Comparison of ENCODE assay signal across 9 cellular contexts in the genomic region with DNA sequence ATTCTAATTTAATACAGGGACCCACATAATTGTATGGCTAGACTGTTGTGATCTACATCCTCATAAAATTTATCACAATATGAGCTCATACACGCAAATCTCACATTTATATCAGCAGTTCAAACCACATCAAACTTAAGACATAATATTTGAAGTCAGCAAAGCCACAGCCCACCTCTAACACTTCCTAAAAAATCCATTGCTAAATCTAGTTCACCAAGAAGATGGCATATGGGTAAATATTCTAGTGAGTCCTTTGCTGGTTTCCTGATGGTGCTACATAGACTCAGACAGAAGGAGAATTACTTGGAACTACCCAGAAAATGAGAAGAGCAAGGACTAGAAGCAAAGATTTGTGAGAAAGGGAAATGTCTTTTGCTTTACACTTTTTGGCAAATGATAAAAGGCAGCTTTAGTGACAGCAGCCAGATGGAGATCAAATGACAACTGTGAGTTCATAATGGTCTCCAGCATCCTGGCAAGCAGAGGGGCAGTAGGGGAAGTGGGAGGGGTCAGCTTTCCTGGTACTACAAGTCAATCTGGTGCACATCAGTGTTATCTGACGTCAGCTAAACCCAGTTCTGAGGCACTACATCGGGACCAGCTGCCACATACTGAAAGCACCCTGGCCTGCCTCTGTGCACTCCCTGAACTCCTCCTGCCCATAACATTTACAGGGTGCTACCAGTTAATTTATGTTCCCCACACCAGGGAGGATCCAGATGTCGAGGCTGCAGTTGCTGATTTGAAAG. TPM values are rescaled to one million over a fixed set of nuclear protein-coding genes. Genes with fewer than 3 reads are reported as not detected.
A peak's percentile ranks its signal among the peaks of the same experiment; 100 is the strongest.
DNase-seq lines count a peak whose midpoint lies in the region; ATAC-seq, FAIRE-seq and TF ChIP-seq lines count a peak whose summit lies in the region.
"Had no signal": no experiment of that assay in that cellular context is flagged by ENCODE, and none has a peak within 500 bp of the region (broad histone marks: within the 10 kb centered on the region; RNA-seq: fewer than 3 reads in every experiment).

No MANE protein-coding gene starts in this region.

- H3K4me1 ChIP-seq in Peyer's patch (no peaks in the 10 kb centered on the region), astrocyte (ENCODE audit: insufficient read depth, low read length) (peaks cover 4% of the 10 kb centered on the region), lower lobe of right lung (peaks cover 11% of the 10 kb centered on the region), colonic mucosa (no peaks in the 10 kb centered on the region)

- H3K4me3 ChIP-seq in Peyer's patch (no peak overlapping the region), astrocyte (ENCODE audit: insufficient read depth, low read depth, low read length) (no peak overlapping the region), lower lobe of right lung (no peak overlapping the region), colonic mucosa (no peak overlapping the region)

- peak; percentile 76 to 85 for ATAC-seq in lower lobe of right lung

- no peaks in the 10 kb centered on the region for H3K36me3 ChIP-seq in Peyer's patch
- no peaks in the 10 kb centered on the region for H3K36me3 ChIP-seq in astrocyte (ENCODE audit: insufficient read depth, low read length)
- no peaks in the 10 kb centered on the region for H3K36me3 ChIP-seq in lower lobe of right lung
- H3K36me3 ChIP-seq in colonic mucosa: no peaks in the 10 kb centered on the region
- H3K36me3 ChIP-seq: neutrophil had no signal

- H3K27me3 ChIP-seq in Peyer's patch (no peaks in the 10 kb centered on the region), astrocyte (ENCODE audit: insufficient read depth, low read length) (no peaks in the 10 kb centered on the region), lower lobe of right lung (ENCODE audit: low read depth) (no peaks in the 10 kb centered on the region), colonic mucosa (no peaks in the 10 kb centered on the region)
- H3K27me3 ChIP-seq: neutrophil had no signal

- H3K27ac Mint-ChIP-seq in astrocyte (ENCODE audit: unreplicated experiment): no peak overlapping the region
- H3K27ac Mint-ChIP-seq in osteocyte (ENCODE audit: unreplicated experiment): no peak overlapping the region

- TF ChIP-seq CTCF in Peyer's patch (IDR thresholded peaks at IDR 0.05): no peak
- no peak for TF ChIP-seq CTCF in astrocyte (IDR thresholded peaks at IDR 0.05; ENCODE audit: insufficient read depth, low read depth, low read length)
- no peak for TF ChIP-seq CTCF in lower lobe of right lung (IDR thresholded peaks at IDR 0.05)
- TF ChIP-seq CTCF in colonic mucosa (IDR thresholded peaks at IDR 0.05): no peak
- no peak for TF ChIP-seq CTCF in osteocyte (IDR thresholded peaks at IDR 0.05)

- H3K4me2 ChIP-seq in astrocyte (ENCODE audit: low read length): no peak overlapping the region

- TF ChIP-seq POLR2A in Peyer's patch (IDR thresholded peaks at IDR 0.05): no peak

- no peaks in the 10 kb centered on the region for H3K79me2 ChIP-seq in astrocyte (ENCODE audit: insufficient read depth, low read length)

- no peak for FAIRE-seq in astrocyte (lab: Jason Lieb, UNC)

- H3K9me3 ChIP-seq in Peyer's patch (no peaks in the 10 kb centered on the region), astrocyte (ENCODE audit: insufficient read depth, low read depth, low read length) (no peaks in the 10 kb centered on the region), lower lobe of right lung (no peaks in the 10 kb centered on the region), colonic mucosa (no peaks in the 10 kb centered on the region)
- H3K9me3 ChIP-seq: neutrophil had no signal

- H3K9me3 Mint-ChIP-seq in astrocyte (ENCODE audit: unreplicated experiment) (no peaks in the 10 kb centered on the region), osteocyte (ENCODE audit: unreplicated experiment) (no peaks in the 10 kb centered on the region)

- peak overlapping the region; percentile 28 for H2AFZ ChIP-seq in astrocyte (ENCODE audit: low read depth, low read length)

- H3K27ac ChIP-seq in Peyer's patch (peak overlapping the region in 2 of 4 donors; percentile 0 to 12), astrocyte (ENCODE audit: low read depth, low read length) (no peak overlapping the region), lower lobe of right lung (peak overlapping the region; percentile 28), colonic mucosa (no peak overlapping the region)
- H3K27ac ChIP-seq: neutrophil had no signal

- H3K9ac ChIP-seq in astrocyte (ENCODE audit: low read length) (no peak overlapping the region), colonic mucosa (ENCODE audit: low read depth in 2 of 2, low read length in 2 of 2) (no peak overlapping the region)

- DNase-seq in stimulated activated CD4-positive, alpha-beta T cell treated with anti-CD3 and anti-CD28 coated beads, Interleukin-15, amount 100 ng/mL, for 24 hours: peak; percentile 43
- no peak for DNase-seq in stimulated activated CD4-positive, alpha-beta T cell treated with anti-CD3 and anti-CD28 coated beads, Interleukin-4, amount 100 ng/mL, for 1 hour
- DNase-seq in Peyer's patch: peak in 2 of 3 donors; percentile 30 to 55
- DNase-seq in astrocyte (ENCODE audit: low read depth): peak; percentile 64
- no peak for DNase-seq in lower lobe of right lung
- no peak for DNase-seq in NOMO-1 treated with dmso at 0.1 percent for 144 hours (lab: John Stamatoyannopoulos, UW; ENCODE audit: unreplicated experiment)
- DNase-seq in colonic mucosa: no peak
- no peak for DNase-seq in osteocyte (ENCODE audit: extremely low spot score, unreplicated experiment)

- H3K27me3 Mint-ChIP-seq in astrocyte (ENCODE audit: low read depth, unreplicated experiment) (peaks cover 3% of the 10 kb centered on the region), osteocyte (ENCODE audit: unreplicated experiment) (no peaks in the 10 kb centered on the region)

- no peaks in the 10 kb centered on the region for H4K20me1 ChIP-seq in astrocyte (ENCODE audit: insufficient read depth, low read length)

- H3K36me3 Mint-ChIP-seq in astrocyte (ENCODE audit: low read depth, unreplicated experiment) (no peaks in the 10 kb centered on the region), osteocyte (ENCODE audit: unreplicated experiment) (no peaks in the 10 kb centered on the region)

- no peak overlapping the region for H3K4me3 Mint-ChIP-seq in astrocyte (ENCODE audit: unreplicated experiment)
- no peak overlapping the region for H3K4me3 Mint-ChIP-seq in osteocyte (ENCODE audit: unreplicated experiment)

- H3K4me1 Mint-ChIP-seq in astrocyte (ENCODE audit: low read depth, unreplicated experiment) (peaks cover 9% of the 10 kb centered on the region), osteocyte (ENCODE audit: unreplicated experiment) (peaks cover 15% of the 10 kb centered on the region)

- intact Hi-C loops in lower lobe of right lung (cut with DNase I) (no loop called here), colonic mucosa (cut with DNase I) (no loop called here)

RNA-seq across cellular contexts. Expression of a gene that starts 10.6 kb away (rescaled TPM):
- total RNA-seq in Peyer's patch: 10 to 100 TPM; 22.3 to 73.7 (median 55.1) TPM
- total RNA-seq in astrocyte: 127 and 162 TPM in 2 replicates
- total RNA-seq in lower lobe of right lung: 13.6 TPM
- total RNA-seq in colonic mucosa: 10 to 100 TPM; 29.0 to 29.4 TPM
- total RNA-seq in osteocyte: 43.3 and 45.3 TPM in 2 replicates

Comparison
In these comparisons a context has a peak if more than half of its experiments do, and no peak if none do; other contexts are left out.
1. DNase-seq: peak in stimulated activated CD4-positive, alpha-beta T cell treated with anti-CD3 and anti-CD28 coated beads, Interleukin-15, amount 100 ng/mL, for 24 hours (single experiment), Peyer's patch (2 of 3) and astrocyte (single experiment); none in stimulated activated CD4-positive, alpha-beta T cell treated with anti-CD3 and anti-CD28 coated beads, Interleukin-4, amount 100 ng/mL, for 1 hour (single experiment), lower lobe of right lung (single experiment), NOMO-1 treated with dmso at 0.1 percent for 144 hours (single experiment), colonic mucosa (single experiment) and osteocyte (single experiment).